In the genomic region with DNA sequence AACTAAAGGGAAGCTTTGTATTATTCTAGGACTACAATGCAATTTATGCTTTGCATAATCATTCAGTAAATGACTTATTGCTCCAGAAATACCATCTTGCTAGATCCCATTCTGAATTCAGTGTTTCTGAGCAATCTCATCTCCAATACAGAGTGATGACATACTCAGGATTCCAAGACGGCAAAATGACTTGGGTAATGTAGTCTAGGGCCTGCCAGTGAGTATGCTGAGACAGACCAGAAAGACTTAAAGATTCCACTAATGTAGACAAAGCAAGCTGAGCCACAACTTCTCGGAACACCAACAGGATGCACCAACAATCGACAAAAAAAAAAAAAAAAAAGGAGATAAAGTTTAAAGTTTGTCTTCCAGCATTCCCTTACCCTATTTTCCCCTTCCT, we compare ENCODE assay signal across 8 cellular contexts. TPM values are rescaled to one million over a fixed set of nuclear protein-coding genes. Genes with fewer than 3 reads are reported as not detected.
A peak's percentile ranks its signal among the peaks of the same experiment; 100 is the strongest.
DNase-seq lines count a peak whose midpoint lies in the region; ATAC-seq and TF ChIP-seq lines count a peak whose summit lies in the region.

No MANE protein-coding gene starts in this region.

- H3K9me3 ChIP-seq in SJSA1 (replicated peaks), result no peaks in the 10 kb centered on the region

- in situ Hi-C loops in GM13976 (cut with MboI; ENCODE audit: low sequenced_read_pairs, unreplicated experiment), result no loop called here

- H3K36me3 ChIP-seq in SJSA1, result peaks cover 8% of the 10 kb centered on the region

- TF ChIP-seq CTCF in GM12864 (IDR thresholded peaks at IDR 0.05; ENCODE audit: low read depth, low read length, missing control alignments) (no peak), omental fat pad (IDR thresholded peaks at IDR 0.05) (no peak), GM13976 (IDR thresholded peaks at IDR 0.05; ENCODE audit: borderline replicate concordance, control extremely low read depth, extremely low read depth, insufficient read depth, missing control alignments) (no peak)

- ATAC-seq in omental fat pad (ENCODE audit: low FRiP score) (peak; percentile 69), HG02588 (IDR thresholded peaks at IDR 0.05; ENCODE audit: unreplicated experiment) (no peak)

- TF ChIP-seq POLR2A in erythroblast (IDR thresholded peaks at IDR 0.05; ENCODE audit: low read length), result no peak

- H3K4me1 ChIP-seq in SJSA1 (replicated peaks), result peaks cover 13% of the 10 kb centered on the region

- DNase-seq in GM12864 (ENCODE audit: low read depth) (no peak), SJSA1 (ENCODE audit: low read depth in 1 of 2, low spot score in 2 of 2) (no peak), erythroblast (lab: John Stamatoyannopoulos, UW) (peak; percentile 14 to 49), omental fat pad (ENCODE audit: low spot score) (no peak), NCI-H345 treated with DMSO at 0.1 percent for 48 hours (lab: John Stamatoyannopoulos, UW; ENCODE audit: unreplicated experiment) (no peak), SW 1271 (lab: John Stamatoyannopoulos, UW) (no peak), GM13976 (ENCODE audit: low spot score) (no peak)

- H3K27me3 ChIP-seq in SJSA1 (replicated peaks), result no peaks in the 10 kb centered on the region

- peak overlapping the region; percentile 51 for H3K27ac ChIP-seq in SJSA1

- peak overlapping the region; percentile 97 for H3K4me3 ChIP-seq in GM12864 (ENCODE audit: low read depth, low read length)
- H3K4me3 ChIP-seq in SJSA1, result peak overlapping the region; percentile 95

RNA-seq across cellular contexts. Expression of a gene that starts 0.9 kb away (rescaled TPM):
- 17.1 and 20.0 TPM in 2 replicates for total RNA-seq in SJSA1 (2014; rRNA removed; shearing (Covaris generic))
- total RNA-seq in omental fat pad, result 10 to 100 TPM; 34.8 to 41.0 (median 37.8) TPM

Comparison
In these comparisons a context has a peak if more than half of its experiments do, and no peak if none do; other contexts are left out.
1. DNase-seq: peak in erythroblast (2 of 2); none in GM12864 (single experiment), SJSA1 (0 of 2), omental fat pad (single experiment), NCI-H345 treated with DMSO at 0.1 percent for 48 hours (single experiment), SW 1271 (0 of 2) and GM13976 (single experiment).